31 cellular contexts compared by ENCODE assay signal in genomic region chr11:6030658-6031057, GRCh38.
"Had no signal": no experiment of that assay in that cellular context is flagged by ENCODE, and none has a peak within 500 bp of the region (broad histone marks: within the 10 kb centered on the region; RNA-seq: fewer than 3 reads in every experiment).

OR56A1 (minus strand) TSS chr11:6030758; CDS start chr11:6027692, 3,066 bp downstream.

- H3K27me3 ChIP-seq: adrenal gland, ascending aorta, body of pancreas, brain microvascular endothelial cell, cardiac muscle cell had no signal

- H3K4me1 ChIP-seq: adrenal gland, ascending aorta, body of pancreas, breast epithelium had no signal

- H3K27ac ChIP-seq: adrenal gland, ascending aorta, body of pancreas, brain microvascular endothelial cell, breast epithelium, cardiac muscle cell had no signal

- H3K4me3 ChIP-seq: adrenal gland, ascending aorta, body of pancreas, breast epithelium, cardiac muscle cell had no signal

- H3K9me3 ChIP-seq: adrenal gland, ascending aorta, body of pancreas, breast epithelium had no signal

- ATAC-seq: activated naive CD4-positive, alpha-beta T cell treated with anti-CD3 and anti-CD28 coated beads, Interleukin-2, amount 50 U/mL, for 72 hours; activated naive CD8-positive, alpha-beta T cell treated with anti-CD3 and anti-CD28 coated beads, Interleukin-2, amount 50 U/mL, for 24 hours; activated T-cell treated with anti-CD3 and anti-CD28 coated beads, Interleukin-2, amount 50 U/mL, for 4 hours; activated T-cell treated with anti-CD3 and anti-CD28 coated beads, Interleukin-2, amount 50 U/mL, for 72 hours; activated T-helper 17 cell treated with anti-CD3 and anti-CD28 coated beads, Interleukin-2, amount 50 U/mL, for 72 hours; body of pancreas had no signal

- DNase-seq: activated effector memory CD4-positive, alpha-beta T cell treated with anti-CD3 and anti-CD28 coated beads, Interleukin-2, amount 50 U/mL, for 16 hours; activated effector memory CD4-positive, alpha-beta T cell treated with Interleukin-2 at 50 U/mL for 16 hours; activated gamma-delta T cell; activated gamma-delta T cell treated with Interleukin-2 at 50 U/mL for 16 hours; activated naive CD4-positive, alpha-beta T cell; activated naive CD4-positive, alpha-beta T cell treated with anti-CD3 and anti-CD28 coated beads for 36 hours; activated naive CD4-positive, alpha-beta T cell treated with anti-CD3 and anti-CD28 coated beads, Interleukin-2, amount 10 ng/mL, durations not matched to agents 7 days and 5 days; activated naive CD4-positive, alpha-beta T cell treated with anti-CD3 and anti-CD28 coated beads, Interleukin-2, amount 50 U/mL, for 16 hours; activated naive CD4-positive, alpha-beta T cell treated with Interleukin-2 at 50 U/mL for 16 hours; activated naive CD8-positive, alpha-beta T cell treated with anti-CD3 and anti-CD28 coated beads for 36 hours; activated naive CD8-positive, alpha-beta T cell treated with anti-CD3 and anti-CD28 coated beads, Interleukin-2, amount 10 ng/mL, durations not matched to agents 7 days and 5 days; activated naive CD8-positive, alpha-beta T cell treated with anti-CD3 and anti-CD28 coated beads, Interleukin-2, amount 50 U/mL, for 24 hours; activated T-cell treated with anti-CD3 and anti-CD28 coated beads, Interleukin-2, amount 50 U/mL, for 24 hours; activated T-cell treated with anti-CD3 and anti-CD28 coated beads, Interleukin-2, amount 50 U/mL, for 4 hours; activated T-cell treated with anti-CD3 and anti-CD28 coated beads, Interleukin-2, amount 50 U/mL, for 48 hours; activated T-cell treated with anti-CD3 and anti-CD28 coated beads, Interleukin-2, amount 50 U/mL, for 72 hours; adrenal gland; amniotic stem cell; amygdala; anterior cingulate cortex; aorta; body of pancreas; brain microvascular endothelial cell; caudate nucleus; central memory CD4-positive, alpha-beta T cell; cerebellar nuclear complex had no signal

- H3K36me3 ChIP-seq: adrenal gland, ascending aorta, brain microvascular endothelial cell, breast epithelium, cardiac muscle cell had no signal
